ENCODE assay signal across 9 cellular contexts in genomic region chr1:56831874-56832693, GRCh38. TPM values are rescaled to one million over a fixed set of nuclear protein-coding genes. Genes with fewer than 3 reads are reported as not detected.
DNase-seq lines count a peak whose midpoint lies in the region; ATAC-seq and TF ChIP-seq lines count a peak whose summit lies in the region.
"Had no signal": no experiment of that assay in that cellular context is flagged by ENCODE, and none has a peak within 500 bp of the region (broad histone marks: within the 10 kb centered on the region; RNA-seq: fewer than 3 reads in every experiment).

No MANE protein-coding gene starts in this region.

- H3K4me3 ChIP-seq in CD4-positive, CD25-positive, alpha-beta regulatory T cell (ENCODE audit: low read depth, low read length), result no peak overlapping the region
- H3K4me3 ChIP-seq in fibroblast of the aortic adventitia (ENCODE audit: low read depth, low read length), result no peak overlapping the region

- H3K36me3 Mint-ChIP-seq in CD4-positive, CD25-positive, alpha-beta regulatory T cell, result no peaks in the 10 kb centered on the region
- H3K36me3 Mint-ChIP-seq in activated T-helper 1 cell treated with anti-CD3 and anti-CD28 coated beads, Interleukin-12 subunit alpha, Interleukin-12 subunit beta, Interleukin-2, Interleukin-4 antibody, amounts not matched to agents 30 ng/mL and 10 ng/mL and 1 ng/mL, durations not matched to agents 14 hours and 24 hours and 36 hours (ENCODE audit: low read depth), result no peaks in the 10 kb centered on the region

- H3K9me3 Mint-ChIP-seq in CD4-positive, CD25-positive, alpha-beta regulatory T cell, result peaks cover 0 to 2% (median 0%) of the 10 kb centered on the region in 7 donors
- H3K9me3 Mint-ChIP-seq in activated T-helper 1 cell treated with anti-CD3 and anti-CD28 coated beads, Interleukin-12 subunit alpha, Interleukin-12 subunit beta, Interleukin-2, Interleukin-4 antibody, amounts not matched to agents 30 ng/mL and 10 ng/mL and 1 ng/mL, durations not matched to agents 14 hours and 24 hours and 36 hours, result no peaks in the 10 kb centered on the region

- peak overlapping the region in 1 of 3 donors; percentile 89 for H3K27ac Mint-ChIP-seq in CD4-positive, CD25-positive, alpha-beta regulatory T cell
- H3K27ac Mint-ChIP-seq in activated T-helper 1 cell treated with anti-CD3 and anti-CD28 coated beads, Interleukin-12 subunit alpha, Interleukin-12 subunit beta, Interleukin-2, Interleukin-4 antibody, amounts not matched to agents 30 ng/mL and 10 ng/mL and 1 ng/mL, durations not matched to agents 14 hours and 24 hours and 36 hours, result no peak overlapping the region

- no peaks in the 10 kb centered on the region for H3K9me3 ChIP-seq in CD4-positive, CD25-positive, alpha-beta regulatory T cell (ENCODE audit: control insufficient read depth in 2 of 2, low read length in 2 of 2)

- H3K4me1 ChIP-seq in CD4-positive, CD25-positive, alpha-beta regulatory T cell (ENCODE audit: control insufficient read depth, insufficient read depth, low read length, poor library complexity, severe bottlenecking), result no peaks in the 10 kb centered on the region

- peak; percentile 91 for TF ChIP-seq CTCF in fibroblast of the aortic adventitia (IDR thresholded peaks at IDR 0.05; ENCODE audit: insufficient read depth, low read length)

- peaks cover 4% of the 10 kb centered on the region for H3K27me3 Mint-ChIP-seq in CD4-positive, CD25-positive, alpha-beta regulatory T cell
- H3K27me3 Mint-ChIP-seq in activated T-helper 1 cell treated with anti-CD3 and anti-CD28 coated beads, Interleukin-12 subunit alpha, Interleukin-12 subunit beta, Interleukin-2, Interleukin-4 antibody, amounts not matched to agents 30 ng/mL and 10 ng/mL and 1 ng/mL, durations not matched to agents 14 hours and 24 hours and 36 hours (ENCODE audit: insufficient read depth), result peaks cover 1% of the 10 kb centered on the region

- intact Hi-C loops in activated T-helper 1 cell treated with anti-CD3 and anti-CD28 coated beads, Interleukin-12 subunit alpha, Interleukin-12 subunit beta, Interleukin-2, Interleukin-4 antibody, amounts not matched to agents 30 ng/mL and 10 ng/mL and 1 ng/mL, durations not matched to agents 14 hours and 24 hours and 36 hours (cut with micrococcal nuclease), result loop anchor here (2.0 to 10.0 kb wide), 3 partner anchors 137 to 1683 kb away; no protein-coding TSS in a partner anchor

- ATAC-seq in CD4-positive, CD25-positive, alpha-beta regulatory T cell (ENCODE audit: low read depth in 2 of 2), result peak; percentile 64 to 68

- peak; percentile 38 to 73 (median 60) for DNase-seq in CD4-positive, CD25-positive, alpha-beta regulatory T cell
- DNase-seq in GM19240 (ENCODE audit: insufficient read length, low spot score) (peak; percentile 10), HS-27A (ENCODE audit: low read depth) (peak; percentile 61), RKO (ENCODE audit: low spot score) (peak; percentile 59), fibroblast of the aortic adventitia (ENCODE audit: low read depth) (peak; percentile 97), nucleus accumbens (lab: John Stamatoyannopoulos, UW) (peak in 45 of 56 donors; percentile 2 to 73 (median 27)), substantia nigra (lab: John Stamatoyannopoulos, UW) (peak in 37 of 49 donors; percentile 1 to 70 (median 33))
- peak; percentile 47 for DNase-seq in activated T-helper 1 cell treated with anti-CD3 and anti-CD28 coated beads, Interleukin-12 subunit alpha, Interleukin-12 subunit beta, Interleukin-2, Interleukin-4 antibody, amounts not matched to agents 30 ng/mL and 10 ng/mL and 1 ng/mL, durations not matched to agents 14 hours and 24 hours and 36 hours (ENCODE audit: low spot score)

- no peak overlapping the region for H3K27ac ChIP-seq in CD4-positive, CD25-positive, alpha-beta regulatory T cell (ENCODE audit: insufficient read depth, low read length, poor library complexity, severe bottlenecking)
- H3K27ac ChIP-seq in substantia nigra (ENCODE audit: low read depth, low read length, poor library complexity, severe bottlenecking), result no peak overlapping the region

- no peak overlapping the region for H3K4me3 Mint-ChIP-seq in CD4-positive, CD25-positive, alpha-beta regulatory T cell
- no peak overlapping the region for H3K4me3 Mint-ChIP-seq in activated T-helper 1 cell treated with anti-CD3 and anti-CD28 coated beads, Interleukin-12 subunit alpha, Interleukin-12 subunit beta, Interleukin-2, Interleukin-4 antibody, amounts not matched to agents 30 ng/mL and 10 ng/mL and 1 ng/mL, durations not matched to agents 14 hours and 24 hours and 36 hours

- no peaks in the 10 kb centered on the region for H3K27me3 ChIP-seq in CD4-positive, CD25-positive, alpha-beta regulatory T cell (ENCODE audit: control insufficient read depth, insufficient read depth, low read length)

- H3K4me1 Mint-ChIP-seq in CD4-positive, CD25-positive, alpha-beta regulatory T cell, result peaks cover 0 to 4% (median 2%) of the 10 kb centered on the region in 4 donors
- H3K4me1 Mint-ChIP-seq in activated T-helper 1 cell treated with anti-CD3 and anti-CD28 coated beads, Interleukin-12 subunit alpha, Interleukin-12 subunit beta, Interleukin-2, Interleukin-4 antibody, amounts not matched to agents 30 ng/mL and 10 ng/mL and 1 ng/mL, durations not matched to agents 14 hours and 24 hours and 36 hours (ENCODE audit: low read depth), result no peaks in the 10 kb centered on the region

- H3K36me3 ChIP-seq in CD4-positive, CD25-positive, alpha-beta regulatory T cell (ENCODE audit: control insufficient read depth, insufficient read depth, low read length), result no peaks in the 10 kb centered on the region

RNA-seq across cellular contexts. Expression of gene FYB2, which starts 12.9 kb away (rescaled TPM):
- total RNA-seq in CD4-positive, CD25-positive, alpha-beta regulatory T cell, result not detected
- not detected for polyA plus RNA-seq in CD4-positive, CD25-positive, alpha-beta regulatory T cell
- not detected in 2 replicates for total RNA-seq in activated T-helper 1 cell treated with anti-CD3 and anti-CD28 coated beads, Interleukin-12 subunit alpha, Interleukin-12 subunit beta, Interleukin-2, Interleukin-4 antibody, amounts not matched to agents 30 ng/mL and 10 ng/mL and 1 ng/mL, durations not matched to agents 14 hours and 24 hours and 36 hours
- total RNA-seq in fibroblast of the aortic adventitia (ENCODE audit: low replicate concordance), result not detected in 2 replicates
- total RNA-seq: activated CD8-positive, alpha-beta memory T cell treated with anti-CD3 and anti-CD28 coated beads for 36 hours had no signal

RNA-seq across cellular contexts. Expression of gene C8A, which starts 22.5 kb away (rescaled TPM):
- total RNA-seq in CD4-positive, CD25-positive, alpha-beta regulatory T cell, result not detected
- polyA plus RNA-seq in CD4-positive, CD25-positive, alpha-beta regulatory T cell, result not detected
- total RNA-seq in activated T-helper 1 cell treated with anti-CD3 and anti-CD28 coated beads, Interleukin-12 subunit alpha, Interleukin-12 subunit beta, Interleukin-2, Interleukin-4 antibody, amounts not matched to agents 30 ng/mL and 10 ng/mL and 1 ng/mL, durations not matched to agents 14 hours and 24 hours and 36 hours, result not detected in 2 replicates
- total RNA-seq in fibroblast of the aortic adventitia (ENCODE audit: low replicate concordance), result not detected in 2 replicates
- total RNA-seq: activated CD8-positive, alpha-beta memory T cell treated with anti-CD3 and anti-CD28 coated beads for 36 hours had no signal

Comparison
In these comparisons a context has a peak if more than half of its experiments do, and no peak if none do; other contexts are left out.
1. DNase-seq: peak in every context shown above with its lines; median percentile 97 in fibroblast of the aortic adventitia; 61 in HS-27A; 60 in CD4-positive, CD25-positive, alpha-beta regulatory T cell; 59 in RKO; 47 in activated T-helper 1 cell treated with anti-CD3 and anti-CD28 coated beads, Interleukin-12 subunit alpha, Interleukin-12 subunit beta, Interleukin-2, Interleukin-4 antibody, amounts not matched to agents 30 ng/mL and 10 ng/mL and 1 ng/mL, durations not matched to agents 14 hours and 24 hours and 36 hours; 33 in substantia nigra; 27 in nucleus accumbens; 10 in GM19240.